ENCODE assay signal across 2 cellular contexts in genomic region chr14:100706200-100706599, GRCh38.
TF ChIP-seq lines count a peak whose summit lies in the region.

No MANE protein-coding gene starts in this region.

TF ChIP-seq in SK-N-SH, 30 proteins besides CTCF, POLR2A, EP300 and RAD21:
- TF ChIP-seq SIN3A (IDR thresholded peaks at IDR 0.05; ENCODE audit: borderline replicate concordance, low read depth, low read length) (no peak), GATA2 (CRISPR knock-in tag; IDR thresholded peaks at IDR 0.05) (peak; percentile 79)

TF ChIP-seq in SK-N-SH treated with all-trans-retinoic acid at 6 μM for 48 hours, 23 proteins besides CTCF, POLR2A, EP300 and RAD21:
- TF ChIP-seq TOX (CRISPR knock-in tag; IDR thresholded peaks at IDR 0.05; ENCODE audit: borderline replicate concordance): no peak
- no peak for TF ChIP-seq GLIS3 (CRISPR knock-in tag; IDR thresholded peaks at IDR 0.05)
- TF ChIP-seq CSDC2 (CRISPR knock-in tag; IDR thresholded peaks at IDR 0.05): no peak
- no peak for TF ChIP-seq ISL1 (CRISPR knock-in tag; IDR thresholded peaks at IDR 0.05)
- no peak for TF ChIP-seq PPARA (CRISPR knock-in tag; IDR thresholded peaks at IDR 0.05; ENCODE audit: borderline replicate concordance)
- no peak for TF ChIP-seq ZFP3 (CRISPR knock-in tag; IDR thresholded peaks at IDR 0.05)
- no peak for TF ChIP-seq POU6F1 (CRISPR knock-in tag; IDR thresholded peaks at IDR 0.05; ENCODE audit: borderline replicate concordance, low read depth)
- no peak for TF ChIP-seq RARB (CRISPR knock-in tag; IDR thresholded peaks at IDR 0.05)
- no peak for TF ChIP-seq ZNF565 (CRISPR knock-in tag; conservative IDR thresholded peaks at IDR 0.05; ENCODE audit: low read depth)
- TF ChIP-seq CREB5 (CRISPR knock-in tag; IDR thresholded peaks at IDR 0.05; ENCODE audit: low read depth): no peak
- TF ChIP-seq ZNF70 (CRISPR knock-in tag; IDR thresholded peaks at IDR 0.05): no peak
- TF ChIP-seq ESRRG (CRISPR knock-in tag; IDR thresholded peaks at IDR 0.05): no peak
TF ChIP-seq in SK-N-SH treated with all-trans-retinoic acid at 6 μM for 48 hours: peak in this region for 0.
